In genomic region chr19:9912551-9913236, GRCh38 we compare ENCODE assay signal across 12 cellular contexts. TPM values are rescaled to one million over a fixed set of nuclear protein-coding genes. Genes with fewer than 3 reads are reported as not detected.
DNase-seq lines count a peak whose midpoint lies in the region; ATAC-seq and TF ChIP-seq lines count a peak whose summit lies in the region.
"Had no signal": no experiment of that assay in that cellular context is flagged by ENCODE, and none has a peak within 500 bp of the region (broad histone marks: within the 10 kb centered on the region; RNA-seq: fewer than 3 reads in every experiment).

No MANE protein-coding gene starts in this region.

- POLR2A ChIA-PET in activated CD8-positive, alpha-beta T cell treated with anti-CD3 and anti-CD28 coated beads, Interleukin-2, amount 10 ng/mL, durations not matched to agents 7 days and 5 days (lab: Charles Lee) = no interaction called here

- peaks cover 15% of the 10 kb centered on the region for H3K27me3 Mint-ChIP-seq in activated naive CD4-positive, alpha-beta T cell treated with anti-CD3 and anti-CD28 coated beads, Interleukin-2, amount 50 U/mL, for 24 hours
- H3K27me3 Mint-ChIP-seq in activated CD8-positive, alpha-beta T cell treated with anti-CD3 and anti-CD28 coated beads, Interleukin-2, amount 10 ng/mL, durations not matched to agents 7 days and 5 days (ENCODE audit: low read depth) = peaks cover 26% of the 10 kb centered on the region
- H3K27me3 Mint-ChIP-seq in immature natural killer cell (ENCODE audit: low read depth in 3 of 3) = peaks cover 8 to 16% (median 16%) of the 10 kb centered on the region in 3 donors

- H3K4me3 ChIP-seq in testis = peak overlapping the region; percentile 51 to 53

- peaks cover 6% of the 10 kb centered on the region for H3K4me1 Mint-ChIP-seq in activated naive CD4-positive, alpha-beta T cell treated with anti-CD3 and anti-CD28 coated beads, Interleukin-2, amount 50 U/mL, for 24 hours
- H3K4me1 Mint-ChIP-seq in activated CD8-positive, alpha-beta T cell treated with anti-CD3 and anti-CD28 coated beads, Interleukin-2, amount 10 ng/mL, durations not matched to agents 7 days and 5 days (ENCODE audit: low read depth) = peaks cover 11% of the 10 kb centered on the region
- H3K4me1 Mint-ChIP-seq in immature natural killer cell = peaks cover 6 to 13% of the 10 kb centered on the region in 2 donors

- intact Hi-C loops in testis (cut with DNase I; ENCODE audit: low total_unique reads) = no loop called here

- no peak overlapping the region for H3K27ac ChIP-seq in testis
- H3K27ac ChIP-seq: pancreas had no signal

- H3K4me1 ChIP-seq in testis = peaks cover 4% of the 10 kb centered on the region
- H3K4me1 ChIP-seq: pancreas had no signal

- CTCF ChIA-PET in activated CD8-positive, alpha-beta T cell treated with anti-CD3 and anti-CD28 coated beads, Interleukin-2, amount 10 ng/mL, durations not matched to agents 7 days and 5 days (lab: Charles Lee) = no interaction called here

- no peak for TF ChIP-seq CTCF in testis (IDR thresholded peaks at IDR 0.05)

- H3K9me3 ChIP-seq in testis = no peaks in the 10 kb centered on the region
- H3K9me3 ChIP-seq: pancreas had no signal

- H3K36me3 Mint-ChIP-seq in activated naive CD4-positive, alpha-beta T cell treated with anti-CD3 and anti-CD28 coated beads, Interleukin-2, amount 50 U/mL, for 24 hours = no peaks in the 10 kb centered on the region
- H3K36me3 Mint-ChIP-seq in activated CD8-positive, alpha-beta T cell treated with anti-CD3 and anti-CD28 coated beads, Interleukin-2, amount 10 ng/mL, durations not matched to agents 7 days and 5 days (ENCODE audit: low read depth) = no peaks in the 10 kb centered on the region
- H3K36me3 Mint-ChIP-seq in immature natural killer cell = no peaks in the 10 kb centered on the region

- DNase-seq in activated naive CD4-positive, alpha-beta T cell treated with Interleukin-2 at 50 U/mL for 16 hours = no peak
- no peak for DNase-seq in activated CD8-positive, alpha-beta T cell treated with anti-CD3 and anti-CD28 coated beads, Interleukin-2, amount 10 ng/mL, durations not matched to agents 7 days and 5 days
- DNase-seq in immature natural killer cell (no peak), testis (no peak), NCI-H2196 (lab: John Stamatoyannopoulos, UW; ENCODE audit: unreplicated experiment) (no peak)
- DNase-seq: amniotic stem cell; NCI-H69; stimulated activated CD4-positive, alpha-beta T cell treated with anti-CD3 and anti-CD28 coated beads, Interleukin-1b, Interleukin-23, amount 100 ng/mL, for 48 hours had no signal

- no peaks in the 10 kb centered on the region for H3K9me3 Mint-ChIP-seq in activated naive CD4-positive, alpha-beta T cell treated with anti-CD3 and anti-CD28 coated beads, Interleukin-2, amount 50 U/mL, for 24 hours
- no peaks in the 10 kb centered on the region for H3K9me3 Mint-ChIP-seq in activated CD8-positive, alpha-beta T cell treated with anti-CD3 and anti-CD28 coated beads, Interleukin-2, amount 10 ng/mL, durations not matched to agents 7 days and 5 days (ENCODE audit: insufficient read depth)
- H3K9me3 Mint-ChIP-seq in immature natural killer cell = no peaks in the 10 kb centered on the region

- H3K4me3 Mint-ChIP-seq in activated naive CD4-positive, alpha-beta T cell treated with anti-CD3 and anti-CD28 coated beads, Interleukin-2, amount 50 U/mL, for 24 hours = peak overlapping the region; percentile 73
- H3K4me3 Mint-ChIP-seq in activated CD8-positive, alpha-beta T cell treated with anti-CD3 and anti-CD28 coated beads, Interleukin-2, amount 10 ng/mL, durations not matched to agents 7 days and 5 days = peak overlapping the region; percentile 52
- H3K4me3 Mint-ChIP-seq in immature natural killer cell = peak overlapping the region; percentile 47 to 83 (median 78)

- TF ChIP-seq POLR2A in testis (IDR thresholded peaks at IDR 0.05) = no peak

- 45 to 51% methylated on average over 24 of the region's 24 CpGs for WGBS in testis, 2 donors

- H3K27me3 ChIP-seq in testis = no peaks in the 10 kb centered on the region
- H3K27me3 ChIP-seq: pancreas had no signal

- no peak overlapping the region for H3K27ac Mint-ChIP-seq in activated naive CD4-positive, alpha-beta T cell treated with anti-CD3 and anti-CD28 coated beads, Interleukin-2, amount 50 U/mL, for 24 hours
- H3K27ac Mint-ChIP-seq in activated CD8-positive, alpha-beta T cell treated with anti-CD3 and anti-CD28 coated beads, Interleukin-2, amount 10 ng/mL, durations not matched to agents 7 days and 5 days = no peak overlapping the region
- no peak overlapping the region for H3K27ac Mint-ChIP-seq in immature natural killer cell

- no peak for ATAC-seq in activated CD8-positive, alpha-beta T cell treated with anti-CD3 and anti-CD28 coated beads, Interleukin-2, amount 10 ng/mL, durations not matched to agents 7 days and 5 days
- ATAC-seq in GM21390 (IDR thresholded peaks at IDR 0.05; ENCODE audit: unreplicated experiment) (no peak), HG02588 (IDR thresholded peaks at IDR 0.05; ENCODE audit: unreplicated experiment) (no peak)

- H3K36me3 ChIP-seq in testis (ENCODE audit: low read depth, missing control alignments) = no peaks in the 10 kb centered on the region
- H3K36me3 ChIP-seq: pancreas had no signal

RNA-seq across cellular contexts. Expression of gene OLFM2, which starts 23.6 kb away (rescaled TPM):
- total RNA-seq in activated CD8-positive, alpha-beta T cell treated with anti-CD3 and anti-CD28 coated beads, Interleukin-2, amount 10 ng/mL, durations not matched to agents 7 days and 5 days = 1 to 10 TPM; 9.2 to 9.9 TPM
- 1 to 10 TPM; 1.9 to 3.7 (median 3.7) TPM for polyA plus RNA-seq in immature natural killer cell
- 10 to 100 TPM; 15.9 to 22.5 TPM for total RNA-seq in testis
- polyA plus RNA-seq in testis (ENCODE audit: insufficient read depth, low read depth, low replicate concordance) = 27.0 TPM
